28 cellular contexts compared by ENCODE assay signal in the genomic region with DNA sequence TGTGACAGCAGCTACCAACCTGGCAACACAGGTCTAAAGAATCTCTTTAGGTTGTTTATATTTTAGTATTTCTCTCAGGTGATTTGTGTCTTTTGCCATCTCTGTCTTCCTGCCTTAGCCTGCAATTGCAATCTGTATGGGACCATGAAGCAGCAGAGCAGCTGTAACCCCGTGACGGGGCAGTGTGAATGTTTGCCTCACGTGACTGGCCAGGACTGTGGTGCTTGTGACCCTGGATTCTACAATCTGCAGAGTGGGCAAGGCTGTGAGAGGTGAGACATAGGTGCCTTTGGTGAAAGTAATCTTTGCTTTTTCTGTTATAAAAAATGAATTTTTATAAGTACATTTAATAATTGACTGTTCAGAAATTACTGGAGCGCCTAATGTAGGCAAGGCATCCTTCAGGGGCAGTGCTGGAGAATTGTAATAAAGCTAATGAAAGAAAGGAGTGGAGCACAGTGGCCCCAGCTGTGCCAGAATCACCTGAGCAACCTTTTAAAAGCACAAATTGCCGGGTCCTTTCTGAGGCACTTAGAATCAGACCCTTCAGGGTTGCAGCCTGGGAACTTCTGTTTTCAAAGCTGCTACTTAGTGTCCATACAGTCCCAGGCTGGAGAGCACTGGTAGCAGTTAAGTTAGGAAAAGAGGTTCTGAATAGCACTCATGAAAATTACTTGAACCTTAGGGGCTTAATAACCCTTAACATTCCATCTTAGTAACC.
DNase-seq lines count a peak whose midpoint lies in the region; ATAC-seq, FAIRE-seq and TF ChIP-seq lines count a peak whose summit lies in the region.
"Had no signal": no experiment of that assay in that cellular context is flagged by ENCODE, and none has a peak within 500 bp of the region (broad histone marks: within the 10 kb centered on the region; RNA-seq: fewer than 3 reads in every experiment).

No MANE protein-coding gene starts in this region.

- no peak overlapping the region for H3K56ac ChIP-seq in IMR-90 (ENCODE audit: extremely low read depth, insufficient read depth, low read length)

- dilution Hi-C loops in IMR-90 (cut with HindIII; ENCODE audit: low sequenced_read_pairs, unreplicated experiment) = no loop called here

- peak overlapping the region; percentile 48; the same call in 1 of the 2 replicates for H2AK5ac ChIP-seq in IMR-90 (ENCODE audit: low read depth, low read length)

- TF ChIP-seq CTCF in IMR-90 (conservative IDR thresholded peaks at IDR 0.05; ENCODE audit: low read depth, low read length) (no peak), K562 (IDR thresholded peaks at IDR 0.05 in 2 of 3, conservative IDR thresholded peaks at IDR 0.05 in 1 of 3; ENCODE audit: insufficient read depth in 2 of 3, low read depth in 1 of 3, low read length in 3 of 3) (no peak), nephron progenitor cell (IDR thresholded peaks at IDR 0.05) (no peak), transverse colon (IDR thresholded peaks at IDR 0.05) (no peak)

- H3K79me2 ChIP-seq in K562 (ENCODE audit: control insufficient read depth, insufficient read depth, low read length) = no peaks in the 10 kb centered on the region

- peaks cover 83% of the 10 kb centered on the region for H3K36me3 Mint-ChIP-seq in nephron progenitor cell (ENCODE audit: low read depth)
- H3K36me3 Mint-ChIP-seq: CD8-positive, alpha-beta T cell; stimulated activated effector memory CD8-positive, alpha-beta T cell treated with anti-CD3 and anti-CD28 coated beads, Interleukin-12 subunit alpha, Interleukin-12 subunit beta, amount 100 ng/mL, for 72 hours had no signal

- peak overlapping the region; percentile 55 for H3K14ac ChIP-seq in IMR-90 (replicated peaks; ENCODE audit: low read depth, low read length)

- peaks cover 24% of the 10 kb centered on the region for H3K9me1 ChIP-seq in IMR-90 (ENCODE audit: insufficient read depth, low read length)
- H3K9me1 ChIP-seq in K562 (ENCODE audit: control insufficient read depth, insufficient read depth, low read length) = no peaks in the 10 kb centered on the region

- peaks cover 15% of the 10 kb centered on the region; the same call in 1 of the 2 replicates for H4K20me1 ChIP-seq in IMR-90 (ENCODE audit: insufficient read depth, low read length)
- H4K20me1 ChIP-seq in K562 (replicated peaks; ENCODE audit: control insufficient read depth, insufficient read depth, low read length) = no peaks in the 10 kb centered on the region

- BruUV-seq in IMR-90 (replicated peaks; lab: Mats Ljungman, UMichigan) (no TSS peak), K562 (replicated peaks; lab: Mats Ljungman, UMichigan) (no TSS peak)

- no peak overlapping the region for H3K23ac ChIP-seq in IMR-90 (ENCODE audit: low read depth, low read length)

- H3K4me1 Mint-ChIP-seq in nephron progenitor cell = peaks cover 7% of the 10 kb centered on the region
- H3K4me1 Mint-ChIP-seq: nephron; stimulated activated effector memory CD8-positive, alpha-beta T cell treated with anti-CD3 and anti-CD28 coated beads, Interleukin-12 subunit alpha, Interleukin-12 subunit beta, amount 100 ng/mL, for 72 hours had no signal

- no peak overlapping the region for H2BK5ac ChIP-seq in IMR-90 (ENCODE audit: low read depth, low read length, poor library complexity, severe bottlenecking)

- no peak overlapping the region for H2AFZ ChIP-seq in IMR-90 (replicated peaks; ENCODE audit: low read length, poor library complexity)
- no peak overlapping the region for H2AFZ ChIP-seq in K562 (ENCODE audit: low read depth, low read length)

- H3K27me3 Mint-ChIP-seq in nephron progenitor cell (ENCODE audit: low read depth, poor library complexity) = no peaks in the 10 kb centered on the region
- H3K27me3 Mint-ChIP-seq: B cell, IgD-negative memory B cell had no signal

- no peak overlapping the region for H3K4me2 ChIP-seq in IMR-90 (ENCODE audit: low read depth, low read length)
- no peak overlapping the region for H3K4me2 ChIP-seq in K562 (ENCODE audit: insufficient read depth, low read length)

- TF ChIP-seq POLR2A in IMR-90 (IDR thresholded peaks at IDR 0.05; ENCODE audit: low read depth, low read length) (no peak), K562 (conservative IDR thresholded peaks at IDR 0.05) (no peak), transverse colon (IDR thresholded peaks at IDR 0.05) (no peak)

- WGBS in IMR-90 (ENCODE audit: extremely low coverage in 2 of 2, insufficient read length in 1 of 2), 2 experiments = no CpG with 5 or more reads among the region's 5 CpGs
- 0% methylated on average over 5 of the region's 5 CpGs for WGBS in K562 (ENCODE audit: insufficient coverage, low coverage, missing lambda C conversion rate)
- 91 to 95% methylated on average over 4 to 5 of the region's 5 CpGs for WGBS in transverse colon (ENCODE audit: low coverage in 1 of 2), 2 donors

- H2BK120ac ChIP-seq in IMR-90 (ENCODE audit: low read depth, low read length) = 0 out of 2 replicates have a peak overlapping the region, but pooled peaks have one; percentile 35

- H2BK15ac ChIP-seq in IMR-90 (ENCODE audit: low read depth, low read length) = no peak overlapping the region

- H3K9me3 ChIP-seq in IMR-90 (ENCODE audit: control insufficient read depth, insufficient read depth, low read length) = no peaks in the 10 kb centered on the region
- no peaks in the 10 kb centered on the region for H3K9me3 ChIP-seq in K562 (replicated peaks; ENCODE audit: control insufficient read depth, insufficient read depth, low read depth, low read length)
- no peaks in the 10 kb centered on the region for H3K9me3 ChIP-seq in transverse colon

- DNase-seq in IMR-90 (no peak), K562 (ENCODE audit: extremely low read depth in 1 of 4, low spot score in 3 of 4) (no peak), nephron progenitor cell (no peak), transverse colon (no peak)
- DNase-seq: ACHN; activated CD4-positive, alpha-beta T cell treated with anti-CD3 and anti-CD28 coated beads, Interleukin-2, amount 50 U/mL, for 48 hours; activated T-cell treated with anti-CD3 and anti-CD28 coated beads, Interleukin-2, amount 50 U/mL, for 48 hours; CD8-positive, alpha-beta T cell; effector memory CD8-positive, alpha-beta T cell; erythroblast; foreskin fibroblast; H9; head of caudate nucleus; islet precursor cell; NCI-H2171; NCI-H524; NK-92 treated with Interleukin-12 subunit alpha and Interleukin-12 subunit beta, amount 100 ng/mL, for 24 hours; Right ventricle myocardium superior; T-helper 2 cell had no signal

- H2AK9ac ChIP-seq in IMR-90 (replicated peaks; ENCODE audit: low read depth, low read length, poor library complexity) = no peak overlapping the region

- H3K9ac ChIP-seq in IMR-90 (ENCODE audit: low read depth, low read length) (no peak overlapping the region), K562 (ENCODE audit: insufficient read depth in 1 of 2, low read depth in 2 of 2, low read length in 2 of 2) (no peak overlapping the region)

- POLR2A ChIA-PET in IMR-90 (lab: Charles Lee; ENCODE audit: unreplicated experiment) (interaction anchor here (0.5 kb wide), 1 partner anchor 100 kb away, joined by 3 read pairs; no protein-coding TSS in a partner anchor), K562 (lab: Yijun Ruan, JAX) (no interaction called here)

- peaks cover 20 to 68% of the 10 kb centered on the region in 2 experiments for H3K79me1 ChIP-seq in IMR-90 (ENCODE audit: low read depth in 1 of 2, low read length in 2 of 2)

- CTCF ChIA-PET in IMR-90 (lab: Yijun Ruan, JAX) = no interaction called here
- CTCF ChIA-PET in K562 (lab: Yijun Ruan, JAX; ENCODE audit: low intra/inter-chr PET ratio) = no interaction called here

- peak overlapping the region; percentile 44 for H2BK20ac ChIP-seq in IMR-90 (ENCODE audit: low read depth, low read length)

- H4K5ac ChIP-seq in IMR-90 (ENCODE audit: low read depth, low read length) = no peak overlapping the region

- peak overlapping the region in 1 of 2 experiments; percentile 77; a peak in 1 of 4 replicates for H4K8ac ChIP-seq in IMR-90 (ENCODE audit: low read depth in 2 of 2, low read length in 2 of 2)

- H3K27ac Mint-ChIP-seq in nephron progenitor cell = peak overlapping the region; percentile 31
- H3K27ac Mint-ChIP-seq: CD8-positive, alpha-beta T cell; effector memory CD8-positive, alpha-beta T cell; H9; stimulated activated effector memory CD8-positive, alpha-beta T cell treated with anti-CD3 and anti-CD28 coated beads, Interleukin-12 subunit alpha, Interleukin-12 subunit beta, amount 100 ng/mL, for 72 hours had no signal

- H4K91ac ChIP-seq in IMR-90 (ENCODE audit: insufficient read depth, low read depth, low read length) = peak overlapping the region; percentile 49; the same call in 1 of the 2 replicates

- H3K36me3 ChIP-seq in IMR-90 (ENCODE audit: control insufficient read depth, insufficient read depth, low read length) (peaks cover 56% of the 10 kb centered on the region), K562 (ENCODE audit: control insufficient read depth, insufficient read depth, low read length) (no peaks in the 10 kb centered on the region), transverse colon (peaks cover 0 to 22% (median 6%) of the 10 kb centered on the region in 4 donors)

- H3K4me3 ChIP-seq in IMR-90 (ENCODE audit: insufficient read depth, low read depth, low read length) (no peak overlapping the region), K562 (no peak overlapping the region), transverse colon (no peak overlapping the region)
- H3K4me3 ChIP-seq: GM12878 had no signal

- no peak for FAIRE-seq in K562 (lab: Jason Lieb, UNC)
- FAIRE-seq: GM12878 had no signal

- H3K27ac ChIP-seq in IMR-90 (ENCODE audit: insufficient read depth, low read length) = peak overlapping the region; percentile 55; the same call in 1 of the 2 replicates
- H3K27ac ChIP-seq in K562 (ENCODE audit: extremely low read depth, low read depth, low read length) = no peak overlapping the region
- H3K27ac ChIP-seq in transverse colon = peak overlapping the region; percentile 15 to 48 (median 35)

- no peak for TF ChIP-seq RAD21 in IMR-90 (IDR thresholded peaks at IDR 0.05; ENCODE audit: low read length)
- no peak for TF ChIP-seq RAD21 in K562 (CRISPR knock-in tag; conservative IDR thresholded peaks at IDR 0.05 in 1 of 2, IDR thresholded peaks at IDR 0.05 in 1 of 2)

- TF ChIP-seq EP300 in K562 (IDR thresholded peaks at IDR 0.05; ENCODE audit: low read length) = no peak
- no peak for TF ChIP-seq EP300 in transverse colon (IDR thresholded peaks at IDR 0.05; ENCODE audit: low read depth)

- intact Hi-C loops in IMR-90 (cut with micrococcal nuclease) (loop anchor here (5.0 to 10.0 kb wide), 2 partner anchors 148 to 241 kb away; no protein-coding TSS in a partner anchor), K562 (cut with micrococcal nuclease) (no loop called here), transverse colon (cut with DNase I; ENCODE audit: low total_unique reads) (no loop called here)

- ATAC-seq in IMR-90 (ENCODE audit: low read depth) = no peak
- no peak for ATAC-seq in K562
- ATAC-seq in HG03139 (IDR thresholded peaks at IDR 0.05; ENCODE audit: unreplicated experiment) = no peak
- ATAC-seq in HG02642 (IDR thresholded peaks at IDR 0.05; ENCODE audit: poor library complexity, unreplicated experiment) = no peak
- ATAC-seq in GM21786 (IDR thresholded peaks at IDR 0.05; ENCODE audit: unreplicated experiment) = no peak
- ATAC-seq: CD8-positive, alpha-beta T cell; effector memory CD8-positive, alpha-beta T cell; GM12878; SK-N-SH treated with all-trans-retinoic acid at 6 μM for 48 hours; stimulated activated effector memory CD8-positive, alpha-beta T cell treated with anti-CD3 and anti-CD28 coated beads, Interleukin-12 subunit alpha, Interleukin-12 subunit beta, amount 100 ng/mL, for 72 hours had no signal

- H3K4ac ChIP-seq in IMR-90 (ENCODE audit: low read depth, low read length) = peak overlapping the region; percentile 62

- H3K27me3 ChIP-seq in IMR-90 (ENCODE audit: control insufficient read depth, insufficient read depth, low read length) (no peaks in the 10 kb centered on the region), K562 (ENCODE audit: control insufficient read depth in 2 of 2, insufficient read depth in 2 of 2, low read length in 2 of 2) (peaks cover 4 to 12% of the 10 kb centered on the region in 2 experiments; a peak in 3 of 5 replicates), transverse colon (no peaks in the 10 kb centered on the region)

- H3K4me1 ChIP-seq in IMR-90 (ENCODE audit: control insufficient read depth, insufficient read depth, low read length) = peaks cover 10% of the 10 kb centered on the region
- H3K4me1 ChIP-seq in K562 (replicated peaks in 1 of 2; ENCODE audit: control insufficient read depth in 2 of 2, insufficient read depth in 2 of 2, low read length in 2 of 2) = no peaks in the 10 kb centered on the region
- H3K4me1 ChIP-seq in transverse colon = peaks cover 0 to 8% (median 0%) of the 10 kb centered on the region in 4 donors

- H3K18ac ChIP-seq in IMR-90 (ENCODE audit: low read depth, low read length) = no peak overlapping the region

- H3K9me3 Mint-ChIP-seq in nephron progenitor cell = no peaks in the 10 kb centered on the region
- H3K9me3 Mint-ChIP-seq: CD8-positive, alpha-beta T cell; effector memory CD8-positive, alpha-beta T cell; H9; IgD-negative memory B cell; nephron; stimulated activated effector memory CD8-positive, alpha-beta T cell treated with anti-CD3 and anti-CD28 coated beads, Interleukin-12 subunit alpha, Interleukin-12 subunit beta, amount 100 ng/mL, for 72 hours had no signal

- in situ Hi-C loops in IMR-90 (cut with MboI; ENCODE audit: low sequenced_read_pairs) (no loop called here), K562 (cut with MboI) (no loop called here), transverse colon (cut with MboI; ENCODE audit: low pct_ligation_motif_present in 1 of 4, low pct_unique_long_range_greater_than_20kb in 1 of 4, low sequenced_read_pairs in 3 of 4) (no loop called here)

- H3K4me3 Mint-ChIP-seq in nephron progenitor cell = no peak overlapping the region
- H3K4me3 Mint-ChIP-seq: B cell; CD8-positive, alpha-beta T cell; effector memory CD8-positive, alpha-beta T cell; H9; IgD-negative memory B cell; nephron; stimulated activated effector memory CD8-positive, alpha-beta T cell treated with anti-CD3 and anti-CD28 coated beads, Interleukin-12 subunit alpha, Interleukin-12 subunit beta, amount 100 ng/mL, for 72 hours had no signal
